ENCODE assay signal across 1 cellular context in genomic region chr1:3900969-3901529, GRCh38.
TF ChIP-seq lines count a peak whose summit lies in the region.

No MANE protein-coding gene starts in this region.

TF ChIP-seq in K562, 482 proteins besides CTCF, POLR2A, EP300 and RAD21 (continued from another document and continues in another):
- TF ChIP-seq ZNF449 (CRISPR knock-in tag; IDR thresholded peaks at IDR 0.05) (no peak), HNRNPH1 (optimal IDR thresholded peaks at IDR 0.05; ENCODE audit: low read depth, low read length) (no peak), YY1 (IDR thresholded peaks at IDR 0.05; ENCODE audit: borderline replicate concordance in 1 of 3, control insufficient read depth in 1 of 3, extremely low read depth in 1 of 3, insufficient read depth in 3 of 3, insufficient read length in 1 of 3, insufficient replicate concordance in 2 of 3, low read depth in 1 of 3, low read length in 2 of 3) (peak; percentile 53 to 89 (median 82)), ESRRA (IDR thresholded peaks at IDR 0.05; ENCODE audit: borderline replicate concordance, low read depth) (peak; percentile 15; the same call in 1 of the 2 replicates), PCBP1 (IDR thresholded peaks at IDR 0.05; ENCODE audit: low read depth, low read length, poor library complexity, severe bottlenecking) (no peak), KLF1 (tag; IDR thresholded peaks at IDR 0.05) (peak; percentile 68; the same call in 1 of the 2 replicates), NR0B1 (IDR thresholded peaks at IDR 0.05; ENCODE audit: partially characterized antibody) (no peak), MAZ (CRISPR knock-in tag; conservative IDR thresholded peaks at IDR 0.05 in 1 of 2, IDR thresholded peaks at IDR 0.05 in 1 of 2) (peak; percentile 75 to 90), PHF8 (IDR thresholded peaks at IDR 0.05; ENCODE audit: borderline replicate concordance, low read length) (peak; percentile 53; the same call in 1 of the 2 replicates), FOXK2 (conservative IDR thresholded peaks at IDR 0.05 in 1 of 2, IDR thresholded peaks at IDR 0.05 in 1 of 2; ENCODE audit: low read depth in 2 of 2) (peak; percentile 90 to 91), MEF2D (tag; conservative IDR thresholded peaks at IDR 0.05; ENCODE audit: low read depth) (no peak), CREB1 (IDR thresholded peaks at IDR 0.05) (no peak), CREB1 (CRISPR knock-in tag; IDR thresholded peaks at IDR 0.05) (peak; percentile 47), GABPB1 (CRISPR knock-in tag; IDR thresholded peaks at IDR 0.05) (peak; percentile 57; the same call in 1 of the 2 replicates), PHB (CRISPR knock-in tag; IDR thresholded peaks at IDR 0.05) (peak; percentile 62; the same call in 1 of the 2 replicates), PTBP1 (IDR thresholded peaks at IDR 0.05; ENCODE audit: low read depth, low read length) (0 out of 2 replicates have a peak, but pooled peaks have one; percentile 0), NUFIP1 (IDR thresholded peaks at IDR 0.05; ENCODE audit: partially characterized antibody) (peak; percentile 22), JUN (IDR thresholded peaks at IDR 0.05; ENCODE audit: borderline replicate concordance, low read depth, low read length) (peak; percentile 40; the same call in 1 of the 2 replicates), JUN (CRISPR knock-in tag; IDR thresholded peaks at IDR 0.05; ENCODE audit: borderline replicate concordance) (no peak), LCOR (CRISPR knock-in tag; IDR thresholded peaks at IDR 0.05) (peak; percentile 9; the same call in 1 of the 2 replicates), SP2 (IDR thresholded peaks at IDR 0.05; ENCODE audit: extremely low read depth, low read depth, low read length, poor library complexity, severe bottlenecking) (no peak), HMGN3 (IDR thresholded peaks at IDR 0.05; ENCODE audit: borderline replicate concordance, extremely low read depth, insufficient read length, low read depth, low read length) (peak; percentile 62), KLF13 (tag; IDR thresholded peaks at IDR 0.05; ENCODE audit: borderline replicate concordance, low read depth) (peak; percentile 56; the same call in 1 of the 2 replicates), TOE1 (IDR thresholded peaks at IDR 0.05; ENCODE audit: borderline replicate concordance) (peak; percentile 60; the same call in 1 of the 2 replicates), TOE1 (CRISPR knock-in tag; IDR thresholded peaks at IDR 0.05; ENCODE audit: borderline replicate concordance, low read depth) (no peak), TARDBP (IDR thresholded peaks at IDR 0.05) (peak; percentile 81; the same call in 1 of the 2 replicates), HSF4 (CRISPR knock-in tag; IDR thresholded peaks at IDR 0.05; ENCODE audit: borderline replicate concordance) (no peak), NRF1 (conservative IDR thresholded peaks at IDR 0.05 in 1 of 2, IDR thresholded peaks at IDR 0.05 in 1 of 2) (peak; percentile 64 to 74; a peak in 3 of 4 replicates), CTCFL (IDR thresholded peaks at IDR 0.05; ENCODE audit: borderline replicate concordance, insufficient read depth, low read depth, low read length, poor library complexity, severe bottlenecking) (no peak), ZNF24 (IDR thresholded peaks at IDR 0.05) (peak; percentile 48; the same call in 1 of the 2 replicates), KDM2B (CRISPR knock-in tag; IDR thresholded peaks at IDR 0.05) (peak; percentile 96), ATF6 (CRISPR knock-in tag; IDR thresholded peaks at IDR 0.05) (0 out of 2 replicates have a peak, but pooled peaks have one; percentile 66), ETV5 (CRISPR knock-in tag; IDR thresholded peaks at IDR 0.05; ENCODE audit: low read depth) (peak; percentile 16; the same call in 1 of the 2 replicates), E2F3 (CRISPR knock-in tag; IDR thresholded peaks at IDR 0.05) (0 out of 2 replicates have a peak, but pooled peaks have one; percentile 2), MXD1 (CRISPR knock-in tag; IDR thresholded peaks at IDR 0.05; ENCODE audit: borderline replicate concordance, poor library complexity, severe bottlenecking) (peak; percentile 52), TFAP4 (CRISPR knock-in tag; IDR thresholded peaks at IDR 0.05; ENCODE audit: borderline replicate concordance) (peak; percentile 85), HNRNPLL (IDR thresholded peaks at IDR 0.05; ENCODE audit: low read depth, low read length, poor library complexity, severe bottlenecking) (peak; percentile 84), ZNF518B (CRISPR knock-in tag; IDR thresholded peaks at IDR 0.05) (no peak), SPI1 (IDR thresholded peaks at IDR 0.05; ENCODE audit: borderline replicate concordance, low read depth, low read length) (peak; percentile 36; the same call in 1 of the 2 replicates), IRF9 (tag; IDR thresholded peaks at IDR 0.05) (no peak), EP400 (IDR thresholded peaks at IDR 0.05) (peak; percentile 90), CUX1 (CRISPR knock-in tag; IDR thresholded peaks at IDR 0.05) (no peak)
